10 cellular contexts compared by ENCODE assay signal in the genomic region with DNA sequence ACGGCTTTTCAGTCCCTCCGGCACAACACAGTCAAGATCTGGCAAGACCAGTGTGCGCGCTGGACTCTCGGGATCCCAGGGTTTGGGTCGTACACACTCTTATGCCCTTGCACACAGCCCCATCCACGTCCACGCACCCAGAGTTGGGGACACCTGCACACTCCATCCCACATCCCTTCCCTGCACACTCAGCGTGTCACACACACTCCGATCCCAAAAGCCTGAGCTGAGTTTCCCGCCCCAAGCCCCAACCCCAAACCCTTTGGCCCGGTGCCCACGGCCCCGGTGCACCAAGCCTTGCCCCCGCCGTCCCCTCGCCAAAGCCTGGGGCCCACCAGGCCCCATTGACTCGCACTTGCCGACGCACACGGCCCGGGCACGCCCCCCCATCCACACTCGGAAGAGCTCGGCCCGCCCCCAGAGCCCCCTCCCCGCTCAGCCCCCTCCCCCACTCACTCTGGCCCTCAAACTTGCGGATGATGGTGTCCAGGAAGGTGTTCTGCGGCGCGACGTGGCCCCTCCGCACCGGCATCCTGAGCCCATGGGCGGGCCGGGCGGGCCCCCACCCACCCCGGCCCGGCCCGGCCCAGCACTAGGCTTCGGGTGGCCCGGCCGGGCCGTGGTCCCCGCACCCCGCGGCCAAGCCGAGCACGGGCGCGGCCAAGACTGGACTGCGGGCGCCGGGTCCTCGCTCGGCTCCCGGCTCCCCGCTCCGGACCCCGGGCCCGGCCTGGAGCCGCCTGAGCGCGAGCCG. TPM values are rescaled to one million over a fixed set of nuclear protein-coding genes. Genes with fewer than 3 reads are reported as not detected.
DNase-seq lines count a peak whose midpoint lies in the region; ATAC-seq, FAIRE-seq and TF ChIP-seq lines count a peak whose summit lies in the region.
"Had no signal": no experiment of that assay in that cellular context is flagged by ENCODE, and none has a peak within 500 bp of the region (broad histone marks: within the 10 kb centered on the region; RNA-seq: fewer than 3 reads in every experiment).

No MANE protein-coding gene starts in this region.

- no TSS peak for BruUV-seq in HCT116 (replicated peaks; lab: Mats Ljungman, UMichigan)

- H3K36me3 Mint-ChIP-seq in CD4-positive, CD25-positive, alpha-beta regulatory T cell, result no peaks in the 10 kb centered on the region
- no peaks in the 10 kb centered on the region for H3K36me3 Mint-ChIP-seq in astrocyte (ENCODE audit: low read depth, unreplicated experiment)
- H3K36me3 Mint-ChIP-seq in naive thymus-derived CD4-positive, alpha-beta T cell, result peaks cover 0 to 5% (median 0%) of the 10 kb centered on the region in 5 donors

- no peaks in the 10 kb centered on the region for H3K9me3 ChIP-seq in CD4-positive, CD25-positive, alpha-beta regulatory T cell (ENCODE audit: control insufficient read depth in 2 of 2, low read length in 2 of 2)
- H3K9me3 ChIP-seq in HCT116 (ENCODE audit: control insufficient read depth in 1 of 2, insufficient read depth in 1 of 2, low read depth in 1 of 2, low read length in 2 of 2), result no peaks in the 10 kb centered on the region
- H3K9me3 ChIP-seq in astrocyte (ENCODE audit: insufficient read depth, low read depth, low read length), result no peaks in the 10 kb centered on the region
- H3K9me3 ChIP-seq in naive thymus-derived CD4-positive, alpha-beta T cell (ENCODE audit: control insufficient read depth in 2 of 3, low read length in 3 of 3), result no peaks in the 10 kb centered on the region
- H3K9me3 ChIP-seq in thyroid gland, result no peaks in the 10 kb centered on the region
- no peaks in the 10 kb centered on the region for H3K9me3 ChIP-seq in small intestine (ENCODE audit: control insufficient read depth, low read depth)

- peaks cover 46% of the 10 kb centered on the region for H3K27me3 Mint-ChIP-seq in CD4-positive, CD25-positive, alpha-beta regulatory T cell
- H3K27me3 Mint-ChIP-seq in astrocyte (ENCODE audit: low read depth, unreplicated experiment), result peaks cover 44% of the 10 kb centered on the region
- peaks cover 19 to 64% (median 37%) of the 10 kb centered on the region in 5 donors for H3K27me3 Mint-ChIP-seq in naive thymus-derived CD4-positive, alpha-beta T cell

- RAD21 ChIA-PET in HCT116 (lab: Charles Lee; ENCODE audit: low non-redundant PET in 1 of 2, low total read pairs in 2 of 2, uncharacterized antibody in 2 of 2, unreplicated experiment in 2 of 2), result no interaction called here

- no peak for ATAC-seq in CD4-positive, CD25-positive, alpha-beta regulatory T cell (ENCODE audit: low read depth in 2 of 2)
- peak; percentile 9 for ATAC-seq in HCT116
- no peak for ATAC-seq in naive thymus-derived CD4-positive, alpha-beta T cell
- no peak for ATAC-seq in GM21825 (IDR thresholded peaks at IDR 0.05; ENCODE audit: unreplicated experiment)

- TF ChIP-seq POLR2A in HCT116 (IDR thresholded peaks at IDR 0.05; ENCODE audit: borderline replicate concordance, extremely low read depth, insufficient read depth, insufficient read length), result no peak
- TF ChIP-seq POLR2A in thyroid gland (IDR thresholded peaks at IDR 0.05), result no peak

- POLR2A ChIA-PET in HCT116 (lab: Charles Lee), result interaction anchor here (0.7 to 1.2 kb wide), 2 partner anchors 47 to 51 kb away, joined by 3 read pairs; a partner anchor contains a TSS
- POLR2A ChIA-PET in naive thymus-derived CD4-positive, alpha-beta T cell (lab: Charles Lee), result interaction anchor here (0.6 to 6.1 kb wide), 4 partner anchors 8 to 154 kb away, joined by 3 to 34 read pairs (median 3); no protein-coding TSS in a partner anchor

- FAIRE-seq in astrocyte (lab: Jason Lieb, UNC), result no peak
- FAIRE-seq in small intestine (lab: Jason Lieb, UNC), result no peak
- FAIRE-seq: GM12891 had no signal

- H2AFZ ChIP-seq in HCT116 (ENCODE audit: low read depth, low read length, poor library complexity, severe bottlenecking) (no peak overlapping the region), astrocyte (ENCODE audit: low read depth, low read length) (no peak overlapping the region)

- H3K27me3 ChIP-seq in CD4-positive, CD25-positive, alpha-beta regulatory T cell (ENCODE audit: control insufficient read depth, insufficient read depth, low read length), result peaks cover 10% of the 10 kb centered on the region
- peaks cover 30% of the 10 kb centered on the region; the same call in 1 of the 2 replicates for H3K27me3 ChIP-seq in HCT116 (ENCODE audit: insufficient read depth, low read length)
- H3K27me3 ChIP-seq in astrocyte (ENCODE audit: insufficient read depth, low read length), result peaks cover 57% of the 10 kb centered on the region
- H3K27me3 ChIP-seq in naive thymus-derived CD4-positive, alpha-beta T cell (ENCODE audit: control insufficient read depth in 2 of 2, insufficient read depth in 2 of 2, low read length in 2 of 2), result peaks cover 10 to 13% of the 10 kb centered on the region in 2 donors
- H3K27me3 ChIP-seq in thyroid gland, result peaks cover 18% of the 10 kb centered on the region
- H3K27me3 ChIP-seq in small intestine (ENCODE audit: control insufficient read depth in 2 of 2, insufficient read depth in 2 of 2, low read length in 2 of 2), result peaks cover 0 to 9% of the 10 kb centered on the region in 2 donors

- 9 to 10% methylated on average over 10 to 17 of the region's 65 CpGs for WGBS in thyroid gland, 2 donors
- WGBS in small intestine, 3 donors, result 4 to 16% (median 4%) methylated on average over 23 to 65 of the region's 65 CpGs

- H4K20me1 ChIP-seq in HCT116 (ENCODE audit: insufficient read depth) (no peaks in the 10 kb centered on the region), astrocyte (ENCODE audit: insufficient read depth, low read length) (peaks cover 8% of the 10 kb centered on the region)

- TF ChIP-seq CTCF in HCT116 (IDR thresholded peaks at IDR 0.05 in 2 of 3, conservative IDR thresholded peaks at IDR 0.05 in 1 of 3; ENCODE audit: borderline replicate concordance in 1 of 3, insufficient read depth in 1 of 3, low read depth in 2 of 3, low read length in 2 of 3) (no peak), astrocyte (IDR thresholded peaks at IDR 0.05; ENCODE audit: insufficient read depth, low read depth, low read length) (no peak), thyroid gland (IDR thresholded peaks at IDR 0.05) (no peak)

- H3K9me2 ChIP-seq in HCT116 (ENCODE audit: insufficient read depth), result no peaks in the 10 kb centered on the region

- no peaks in the 10 kb centered on the region for H3K36me3 ChIP-seq in CD4-positive, CD25-positive, alpha-beta regulatory T cell (ENCODE audit: control insufficient read depth, insufficient read depth, low read length)
- no peaks in the 10 kb centered on the region for H3K36me3 ChIP-seq in HCT116 (ENCODE audit: control insufficient read depth in 1 of 2, insufficient read depth in 2 of 2, low read length in 2 of 2)
- H3K36me3 ChIP-seq in astrocyte (ENCODE audit: insufficient read depth, low read length), result no peaks in the 10 kb centered on the region
- H3K36me3 ChIP-seq in naive thymus-derived CD4-positive, alpha-beta T cell (ENCODE audit: control insufficient read depth in 2 of 3, insufficient read depth in 3 of 3, low read length in 3 of 3), result no peaks in the 10 kb centered on the region
- no peaks in the 10 kb centered on the region for H3K36me3 ChIP-seq in thyroid gland
- no peaks in the 10 kb centered on the region for H3K36me3 ChIP-seq in small intestine (ENCODE audit: control insufficient read depth in 2 of 2, insufficient read depth in 2 of 2, low read length in 2 of 2)

- H3K9ac ChIP-seq in HCT116 (ENCODE audit: low read length), result peak overlapping the region; percentile 46
- H3K9ac ChIP-seq in astrocyte (ENCODE audit: low read length), result no peak overlapping the region

- TF ChIP-seq RAD21 in HCT116 (IDR thresholded peaks at IDR 0.05; ENCODE audit: low read depth), result no peak

- peaks cover 0 to 59% (median 25%) of the 10 kb centered on the region in 4 donors for H3K4me1 Mint-ChIP-seq in CD4-positive, CD25-positive, alpha-beta regulatory T cell
- H3K4me1 Mint-ChIP-seq in astrocyte (ENCODE audit: low read depth, unreplicated experiment), result peaks cover 12% of the 10 kb centered on the region
- H3K4me1 Mint-ChIP-seq in naive thymus-derived CD4-positive, alpha-beta T cell, result peaks cover 31 to 52% (median 44%) of the 10 kb centered on the region in 7 donors

- H3K4me3 ChIP-seq in CD4-positive, CD25-positive, alpha-beta regulatory T cell (ENCODE audit: low read depth, low read length), result no peak overlapping the region
- H3K4me3 ChIP-seq in HCT116 (replicated peaks in 1 of 2; ENCODE audit: low read depth in 1 of 2, low read length in 2 of 2) (peak overlapping the region; percentile 42 to 75), astrocyte (ENCODE audit: insufficient read depth, low read depth, low read length) (no peak overlapping the region), thyroid gland (replicated peaks in 1 of 3) (no peak overlapping the region), small intestine (ENCODE audit: low read depth in 1 of 2, low read length in 2 of 2) (peak overlapping the region in 1 of 2 donors; percentile 48)
- H3K4me3 ChIP-seq in naive thymus-derived CD4-positive, alpha-beta T cell (ENCODE audit: low read length), result no peak overlapping the region

- H3K79me2 ChIP-seq in HCT116 (ENCODE audit: insufficient read depth, low read length) (0 out of 2 replicates have a peak, but pooled peaks cover 2% of the 10 kb centered on the region), astrocyte (ENCODE audit: insufficient read depth, low read length) (no peaks in the 10 kb centered on the region)

- no peak for DNase-seq in CD4-positive, CD25-positive, alpha-beta regulatory T cell
- DNase-seq in HCT116 (ENCODE audit: low read depth, low spot score) (no peak), astrocyte (ENCODE audit: low read depth) (no peak), HuH-7.5 (ENCODE audit: low spot score) (no peak), thyroid gland (no peak), small intestine (no peak)
- DNase-seq in naive thymus-derived CD4-positive, alpha-beta T cell, result no peak
- DNase-seq: SHP77 treated with DMSO at 0.1 percent for 48 hours had no signal

- H3K4me2 ChIP-seq in HCT116 (ENCODE audit: low read length), result peak overlapping the region; percentile 92
- H3K4me2 ChIP-seq in astrocyte (ENCODE audit: low read length), result peak overlapping the region; percentile 36

- no peak overlapping the region for H3K27ac ChIP-seq in CD4-positive, CD25-positive, alpha-beta regulatory T cell (ENCODE audit: insufficient read depth, low read length, poor library complexity, severe bottlenecking)
- H3K27ac ChIP-seq in HCT116 (ENCODE audit: low read depth, low read length) (peak overlapping the region; percentile 55; the same call in 1 of the 2 replicates), astrocyte (ENCODE audit: low read depth, low read length) (no peak overlapping the region), thyroid gland (no peak overlapping the region), small intestine (ENCODE audit: low read depth in 1 of 2, low read length in 1 of 2) (no peak overlapping the region)
- H3K27ac ChIP-seq in naive thymus-derived CD4-positive, alpha-beta T cell (ENCODE audit: low read depth, low read length), result no peak overlapping the region

- peak overlapping the region in 2 of 3 donors; percentile 82 to 87 for H3K27ac Mint-ChIP-seq in CD4-positive, CD25-positive, alpha-beta regulatory T cell
- no peak overlapping the region for H3K27ac Mint-ChIP-seq in astrocyte (ENCODE audit: unreplicated experiment)
- H3K27ac Mint-ChIP-seq in naive thymus-derived CD4-positive, alpha-beta T cell, result peak overlapping the region in 7 of 9 donors; percentile 2 to 65 (median 51)

- H3K9me3 Mint-ChIP-seq in CD4-positive, CD25-positive, alpha-beta regulatory T cell, result peaks cover 0 to 6% (median 0%) of the 10 kb centered on the region in 7 donors
- no peaks in the 10 kb centered on the region for H3K9me3 Mint-ChIP-seq in astrocyte (ENCODE audit: unreplicated experiment)
- H3K9me3 Mint-ChIP-seq in naive thymus-derived CD4-positive, alpha-beta T cell, result peaks cover 0 to 4% (median 0%) of the 10 kb centered on the region in 11 donors

- H3K4me3 Mint-ChIP-seq in CD4-positive, CD25-positive, alpha-beta regulatory T cell, result peak overlapping the region; percentile 83 to 89 (median 84)
- peak overlapping the region; percentile 82 for H3K4me3 Mint-ChIP-seq in astrocyte (ENCODE audit: unreplicated experiment)
- peak overlapping the region; percentile 74 to 89 (median 83) for H3K4me3 Mint-ChIP-seq in naive thymus-derived CD4-positive, alpha-beta T cell

- CTCF ChIA-PET in HCT116 (lab: Charles Lee), result interaction anchor here (0.6 to 1.1 kb wide), 3 partner anchors 13 to 53 kb away, joined by 3 to 4 read pairs (median 4); no protein-coding TSS in a partner anchor
- CTCF ChIA-PET in naive thymus-derived CD4-positive, alpha-beta T cell (lab: Charles Lee), result interaction anchor here (0.7 to 1.2 kb wide), 3 partner anchors 9 to 42 kb away, joined by 3 to 4 read pairs (median 3); no protein-coding TSS in a partner anchor

- intact Hi-C loops in HCT116 (cut with micrococcal nuclease) (loop anchor here (1.0 kb wide), 1 partner anchor 31 kb away; no protein-coding TSS in a partner anchor), thyroid gland (cut with DNase I) (no loop called here)
- intact Hi-C loops in naive thymus-derived CD4-positive, alpha-beta T cell (cut with micrococcal nuclease), result loop anchor here in 1 of 2 donors (10.0 kb wide), 1 partner anchor 313 kb away; no protein-coding TSS in a partner anchor

- H3K4me1 ChIP-seq in CD4-positive, CD25-positive, alpha-beta regulatory T cell (ENCODE audit: control insufficient read depth, insufficient read depth, low read length, poor library complexity, severe bottlenecking), result peaks cover 57% of the 10 kb centered on the region
- H3K4me1 ChIP-seq in HCT116 (ENCODE audit: control insufficient read depth in 1 of 2, insufficient read depth in 2 of 2, low read length in 2 of 2) (peaks cover 34 to 51% of the 10 kb centered on the region in 2 experiments), astrocyte (ENCODE audit: insufficient read depth, low read length) (peaks cover 5% of the 10 kb centered on the region), thyroid gland (peaks cover 9 to 27% of the 10 kb centered on the region in 2 donors), small intestine (ENCODE audit: control insufficient read depth in 2 of 2, insufficient read depth in 1 of 2, low read depth in 1 of 2, low read length in 1 of 2) (peaks cover 0 to 9% of the 10 kb centered on the region in 2 donors)
- peaks cover 20 to 47% of the 10 kb centered on the region in 2 donors for H3K4me1 ChIP-seq in naive thymus-derived CD4-positive, alpha-beta T cell (ENCODE audit: control insufficient read depth in 2 of 2, insufficient read depth in 2 of 2, low read length in 2 of 2)

RNA-seq across cellular contexts. Expression of a gene that starts 0.6 kb away (rescaled TPM):
- total RNA-seq in CD4-positive, CD25-positive, alpha-beta regulatory T cell, result 3.5 TPM
- polyA plus RNA-seq in CD4-positive, CD25-positive, alpha-beta regulatory T cell, result 1 to 10 TPM in 3 of 4 donors, under 1 TPM in 1; 0.83 to 2.8 (median 1.5) TPM
- total RNA-seq in HCT116 (2021; ENCODE audit: unreplicated experiment) (9.7 TPM), astrocyte (4.5 and 4.6 TPM in 2 replicates), thyroid gland (under 1 TPM; 0.33 to 0.93 (median 0.63) TPM)
- polyA plus RNA-seq in HCT116 (2012), result 8.4 and 10.4 TPM in 2 replicates
- 1 to 10 TPM in 4 of 5 experiments, under 1 TPM in 1; 0.56 to 4.9 (median 3.2) TPM for total RNA-seq in naive thymus-derived CD4-positive, alpha-beta T cell
- 1 to 10 TPM; 3.0 to 5.2 TPM for polyA plus RNA-seq in naive thymus-derived CD4-positive, alpha-beta T cell
- 1 to 10 TPM in 2 of 3 donors, not detected in 1; 2.4 to 5.7 TPM for polyA plus RNA-seq in small intestine

RNA-seq across cellular contexts. Expression of a gene that starts 13.3 kb away (rescaled TPM):
- total RNA-seq in CD4-positive, CD25-positive, alpha-beta regulatory T cell, result 10.7 TPM
- 1 to 10 TPM; 3.2 to 8.8 (median 7.1) TPM for polyA plus RNA-seq in CD4-positive, CD25-positive, alpha-beta regulatory T cell
- total RNA-seq in HCT116 (2021; ENCODE audit: unreplicated experiment), result 35.8 TPM
- polyA plus RNA-seq in HCT116 (2012), result 42.7 and 44.0 TPM in 2 replicates
- 1.8 and 2.0 TPM in 2 replicates for total RNA-seq in astrocyte
- total RNA-seq in naive thymus-derived CD4-positive, alpha-beta T cell, result 10 to 100 TPM in 1 of 5 experiments, 1 to 10 TPM in 4; 2.8 to 19.1 (median 7.9) TPM
- 10 to 100 TPM in 1 of 2 donors, 1 to 10 TPM in 1; 4.6 to 12.7 TPM for polyA plus RNA-seq in naive thymus-derived CD4-positive, alpha-beta T cell
- 1 to 10 TPM; 5.2 to 8.1 (median 6.3) TPM for total RNA-seq in thyroid gland
- 10 to 100 TPM in 1 of 3 donors, under 1 TPM in 2; 0.45 to 14.7 (median 0.54) TPM for polyA plus RNA-seq in small intestine

RNA-seq across cellular contexts. Expression of a gene that starts 46.7 kb away (rescaled TPM):
- total RNA-seq in CD4-positive, CD25-positive, alpha-beta regulatory T cell, result 21.2 TPM
- 10 to 100 TPM; 18.6 to 38.7 (median 36.2) TPM for polyA plus RNA-seq in CD4-positive, CD25-positive, alpha-beta regulatory T cell
- 2.1 TPM for total RNA-seq in HCT116 (2021; ENCODE audit: unreplicated experiment)
- polyA plus RNA-seq in HCT116 (2012), result 5.8 and 6.9 TPM in 2 replicates
- total RNA-seq in astrocyte, result 1.8 and 2.2 TPM in 2 replicates
- 10 to 100 TPM; 11.3 to 46.6 (median 20.9) TPM for total RNA-seq in naive thymus-derived CD4-positive, alpha-beta T cell
- 10 to 100 TPM; 27.0 to 49.4 TPM for polyA plus RNA-seq in naive thymus-derived CD4-positive, alpha-beta T cell
- under 1 TPM in 1 of 4 donors, not detected in 3; 0.27 TPM for total RNA-seq in thyroid gland
- polyA plus RNA-seq in small intestine, result 1 to 10 TPM in 1 of 3 donors, under 1 TPM in 2; 0.22 to 1.6 (median 0.52) TPM

RNA-seq across cellular contexts. Expression of a gene that starts 50.7 kb away (rescaled TPM):
- total RNA-seq in CD4-positive, CD25-positive, alpha-beta regulatory T cell, result 61.4 TPM
- 10 to 100 TPM; 16.9 to 20.6 (median 18.6) TPM for polyA plus RNA-seq in CD4-positive, CD25-positive, alpha-beta regulatory T cell
- total RNA-seq in HCT116 (2021; ENCODE audit: unreplicated experiment) (55.2 TPM), astrocyte (52.2 and 53.3 TPM in 2 replicates), thyroid gland (10 to 100 TPM; 39.0 to 74.2 (median 60.9) TPM)
- 32.5 and 34.9 TPM in 2 replicates for polyA plus RNA-seq in HCT116 (2012)
- total RNA-seq in naive thymus-derived CD4-positive, alpha-beta T cell, result 10 to 100 TPM; 59.7 to 88.0 (median 76.6) TPM
- polyA plus RNA-seq in naive thymus-derived CD4-positive, alpha-beta T cell, result 10 to 100 TPM; 13.8 to 18.6 TPM
- 10 to 100 TPM; 15.4 to 29.9 (median 15.7) TPM for polyA plus RNA-seq in small intestine

Comparison
In these comparisons a context has a peak if more than half of its experiments do, and no peak if none do; other contexts are left out.
1. H3K4me3 ChIP-seq: peak in HCT116 (2 of 2); none in CD4-positive, CD25-positive, alpha-beta regulatory T cell (single experiment), astrocyte (single experiment), naive thymus-derived CD4-positive, alpha-beta T cell (single experiment) and thyroid gland (0 of 3).
2. Peak in every context shown above with its lines, with median percentiles within 50 percentile points of each other: H3K4me3 Mint-ChIP-seq.